2 cellular contexts compared by ENCODE assay signal in genomic region chr14:93970589-93970966, GRCh38.
A peak's percentile ranks its signal among the peaks of the same experiment; 100 is the strongest.
TF ChIP-seq lines count a peak whose summit lies in the region.

No MANE protein-coding gene starts in this region.

TF ChIP-seq in GM12891, 5 proteins besides CTCF, POLR2A, EP300 and RAD21:
- TF ChIP-seq POU2F2 (IDR thresholded peaks at IDR 0.05; ENCODE audit: low read depth, low read length) (no peak), POLR2AphosphoS5 (IDR thresholded peaks at IDR 0.05; ENCODE audit: low read depth, low read length) (no peak), TAF1 (IDR thresholded peaks at IDR 0.05; ENCODE audit: low read depth, low read length) (no peak), SPI1 (IDR thresholded peaks at IDR 0.05; ENCODE audit: low read depth, low read length) (no peak), PAX5 (IDR thresholded peaks at IDR 0.05; ENCODE audit: insufficient read depth, low read length, severe bottlenecking) (no peak)
TF ChIP-seq in GM12891: peak in this region for 0.

TF ChIP-seq in K562, 482 proteins besides CTCF, POLR2A, EP300 and RAD21:
- TF ChIP-seq THAP7 (CRISPR knock-in tag; IDR thresholded peaks at IDR 0.05): no peak
- no peak for TF ChIP-seq HDAC6 (IDR thresholded peaks at IDR 0.05; ENCODE audit: low read depth, low read length)
- TF ChIP-seq USF2 (CRISPR knock-in tag; IDR thresholded peaks at IDR 0.05): 0 out of 2 replicates have a peak, but pooled peaks have one; percentile 14
- no peak for TF ChIP-seq RBM14 (IDR thresholded peaks at IDR 0.05; ENCODE audit: borderline replicate concordance, insufficient read depth, low read depth, low read length)
- TF ChIP-seq ZNF785 (CRISPR knock-in tag; IDR thresholded peaks at IDR 0.05): no peak
- TF ChIP-seq FOXP1 (CRISPR knock-in tag; IDR thresholded peaks at IDR 0.05): no peak
